Comparison of ENCODE assay signal across 8 cellular contexts in the genomic region with DNA sequence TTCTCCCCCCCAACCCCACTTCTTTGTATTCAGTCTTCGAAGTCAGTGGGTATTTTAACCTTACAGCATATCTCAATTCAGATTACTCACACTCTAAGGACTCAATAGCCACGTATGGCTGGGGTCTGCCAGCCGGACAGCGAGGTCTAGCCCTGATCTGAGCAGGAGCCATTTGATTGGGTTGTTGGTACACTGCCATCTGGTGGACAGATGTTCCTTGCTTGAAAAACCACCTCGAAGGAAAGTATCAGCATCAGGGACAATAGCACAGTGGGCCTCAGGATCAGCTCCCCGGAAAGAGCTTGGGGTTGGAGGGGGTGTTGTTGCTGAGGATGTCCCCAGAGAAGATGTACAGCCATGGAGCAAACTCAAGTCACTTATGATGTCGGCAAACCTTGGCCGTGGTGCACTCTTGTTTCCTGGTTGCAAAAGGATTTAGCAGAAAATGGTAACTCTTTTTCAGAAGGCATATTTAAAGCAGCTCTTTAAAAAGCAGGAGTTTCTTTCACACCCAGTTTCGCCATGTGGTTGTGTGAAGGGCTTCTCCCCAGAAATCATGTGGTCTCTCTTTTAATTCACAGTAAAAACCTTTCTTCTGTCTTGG. TPM values are rescaled to one million over a fixed set of nuclear protein-coding genes. Genes with fewer than 3 reads are reported as not detected.
DNase-seq lines count a peak whose midpoint lies in the region; ATAC-seq and TF ChIP-seq lines count a peak whose summit lies in the region.

No MANE protein-coding gene starts in this region.

- WGBS in suprapubic skin: 30% methylated on average over 9 of the region's 9 CpGs

- TF ChIP-seq CTCF in GM06990 (IDR thresholded peaks at IDR 0.05; ENCODE audit: insufficient read depth, low read length, poor library complexity, severe bottlenecking): peak; percentile 73
- TF ChIP-seq CTCF in epithelial cell of esophagus (IDR thresholded peaks at IDR 0.05; ENCODE audit: insufficient read depth, low read depth, low read length, missing control alignments): peak; percentile 82
- TF ChIP-seq CTCF in suprapubic skin (IDR thresholded peaks at IDR 0.05): peak; percentile 20 to 66

- no peak for DNase-seq in GM06990 (ENCODE audit: extremely low read depth, insufficient read length)
- DNase-seq in NOMO-1 treated with dmso at 0.1 percent for 144 hours (lab: John Stamatoyannopoulos, UW; ENCODE audit: unreplicated experiment): peak; percentile 28
- peak; percentile 66 for DNase-seq in activated CD8-positive, alpha-beta memory T cell treated with anti-CD3 and anti-CD28 coated beads, Interleukin-2, amount 10 ng/mL, durations not matched to agents 7 days and 5 days
- DNase-seq in epithelial cell of esophagus (ENCODE audit: low read depth): peak; percentile 71
- peak; percentile 65 for DNase-seq in myocyte (ENCODE audit: low read depth)
- no peak for DNase-seq in suprapubic skin (ENCODE audit: low spot score in 2 of 2)

- no peak overlapping the region for H3K4me3 Mint-ChIP-seq in activated CD8-positive, alpha-beta memory T cell treated with anti-CD3 and anti-CD28 coated beads, Interleukin-2, amount 10 ng/mL, durations not matched to agents 7 days and 5 days

- peaks cover 6% of the 10 kb centered on the region for H3K4me1 Mint-ChIP-seq in activated CD8-positive, alpha-beta memory T cell treated with anti-CD3 and anti-CD28 coated beads, Interleukin-2, amount 10 ng/mL, durations not matched to agents 7 days and 5 days

- peak; percentile 53 for ATAC-seq in HG03520 (IDR thresholded peaks at IDR 0.05; ENCODE audit: unreplicated experiment)
- peak; percentile 61 for ATAC-seq in activated CD8-positive, alpha-beta memory T cell treated with anti-CD3 and anti-CD28 coated beads, Interleukin-2, amount 10 ng/mL, durations not matched to agents 7 days and 5 days
- ATAC-seq in HG02840 (IDR thresholded peaks at IDR 0.05; ENCODE audit: low FRiP score, unreplicated experiment): no peak

- peaks cover 20% of the 10 kb centered on the region for H3K27me3 Mint-ChIP-seq in activated CD8-positive, alpha-beta memory T cell treated with anti-CD3 and anti-CD28 coated beads, Interleukin-2, amount 10 ng/mL, durations not matched to agents 7 days and 5 days

- TF ChIP-seq EP300 in suprapubic skin (IDR thresholded peaks at IDR 0.05): no peak

- no peak for TF ChIP-seq POLR2A in suprapubic skin (IDR thresholded peaks at IDR 0.05)

- H3K4me3 ChIP-seq in GM06990 (replicated peaks; ENCODE audit: low read depth, low read length): no peak overlapping the region
- no peak overlapping the region for H3K4me3 ChIP-seq in epithelial cell of esophagus (ENCODE audit: low read length)
- H3K4me3 ChIP-seq in suprapubic skin: no peak overlapping the region

- no peaks in the 10 kb centered on the region for H3K9me3 ChIP-seq in suprapubic skin

- H3K36me3 Mint-ChIP-seq in activated CD8-positive, alpha-beta memory T cell treated with anti-CD3 and anti-CD28 coated beads, Interleukin-2, amount 10 ng/mL, durations not matched to agents 7 days and 5 days: no peaks in the 10 kb centered on the region

- peaks cover 9% of the 10 kb centered on the region for H3K4me1 ChIP-seq in suprapubic skin

- H3K36me3 ChIP-seq in GM06990 (ENCODE audit: control insufficient read depth, insufficient read depth, low read length): no peaks in the 10 kb centered on the region
- no peaks in the 10 kb centered on the region for H3K36me3 ChIP-seq in suprapubic skin

- no peak overlapping the region for H3K27ac Mint-ChIP-seq in activated CD8-positive, alpha-beta memory T cell treated with anti-CD3 and anti-CD28 coated beads, Interleukin-2, amount 10 ng/mL, durations not matched to agents 7 days and 5 days

- H3K9me3 Mint-ChIP-seq in activated CD8-positive, alpha-beta memory T cell treated with anti-CD3 and anti-CD28 coated beads, Interleukin-2, amount 10 ng/mL, durations not matched to agents 7 days and 5 days (ENCODE audit: low read depth): no peaks in the 10 kb centered on the region

- CTCF ChIA-PET in activated CD8-positive, alpha-beta memory T cell treated with anti-CD3 and anti-CD28 coated beads, Interleukin-2, amount 10 ng/mL, durations not matched to agents 7 days and 5 days (lab: Charles Lee): interaction anchor here (0.7 to 4.6 kb wide), 15 partner anchors 10 to 237 kb away, joined by 3 to 38 read pairs (median 4); no protein-coding TSS in a partner anchor

- peaks cover 4% of the 10 kb centered on the region for H3K27me3 ChIP-seq in GM06990 (replicated peaks; ENCODE audit: control insufficient read depth, insufficient read depth, low read length)
- H3K27me3 ChIP-seq in suprapubic skin: no peaks in the 10 kb centered on the region

- no peak overlapping the region for H3K27ac ChIP-seq in suprapubic skin

RNA-seq across cellular contexts. Expression of gene KCNMB1, which starts 31.7 kb away (rescaled TPM):
- not detected for total RNA-seq in activated CD8-positive, alpha-beta memory T cell treated with anti-CD3 and anti-CD28 coated beads, Interleukin-2, amount 10 ng/mL, durations not matched to agents 7 days and 5 days
- not detected in 2 replicates for total RNA-seq in myocyte
- polyA plus RNA-seq in myocyte (2012): 0.08 TPM
- 1 to 10 TPM; 1.3 to 3.7 (median 1.9) TPM for total RNA-seq in suprapubic skin

Comparison
In these comparisons a context has a peak if more than half of its experiments do, and no peak if none do; other contexts are left out.
1. DNase-seq: peak in NOMO-1 treated with dmso at 0.1 percent for 144 hours (single experiment), activated CD8-positive, alpha-beta memory T cell treated with anti-CD3 and anti-CD28 coated beads, Interleukin-2, amount 10 ng/mL, durations not matched to agents 7 days and 5 days (single experiment), epithelial cell of esophagus (single experiment) and myocyte (single experiment); none in GM06990 (single experiment) and suprapubic skin (0 of 2).
2. Peak in every context shown above with its lines, with median percentiles within 50 percentile points of each other: CTCF ChIP-seq.